16 cellular contexts compared by ENCODE assay signal in genomic region chrX:45622042-45622423, GRCh38.
DNase-seq lines count a peak whose midpoint lies in the region; ATAC-seq and TF ChIP-seq lines count a peak whose summit lies in the region.
"Had no signal": no experiment of that assay in that cellular context is flagged by ENCODE, and none has a peak within 500 bp of the region (broad histone marks: within the 10 kb centered on the region; RNA-seq: fewer than 3 reads in every experiment).

No MANE protein-coding gene starts in this region.

- H3K9me3 Mint-ChIP-seq in activated CD8-positive, alpha-beta memory T cell treated with anti-CD3 and anti-CD28 coated beads, Interleukin-2, amount 10 ng/mL, durations not matched to agents 7 days and 5 days (ENCODE audit: low read depth) = peaks cover 9% of the 10 kb centered on the region
- peaks cover 29% of the 10 kb centered on the region for H3K9me3 Mint-ChIP-seq in chondrocyte (ENCODE audit: low read depth)
- H3K9me3 Mint-ChIP-seq in stimulated activated naive CD8-positive, alpha-beta T cell treated with anti-CD3 and anti-CD28 coated beads, Interleukin-15, amount 100 ng/mL, for 72 hours = peaks cover 10 to 19% of the 10 kb centered on the region in 2 donors
- H3K9me3 Mint-ChIP-seq: effector memory CD8-positive, alpha-beta T cell had no signal

- H3K27me3 Mint-ChIP-seq in activated CD8-positive, alpha-beta memory T cell treated with anti-CD3 and anti-CD28 coated beads, Interleukin-2, amount 10 ng/mL, durations not matched to agents 7 days and 5 days = no peaks in the 10 kb centered on the region
- H3K27me3 Mint-ChIP-seq in chondrocyte (ENCODE audit: low read depth) = no peaks in the 10 kb centered on the region
- no peaks in the 10 kb centered on the region for H3K27me3 Mint-ChIP-seq in stimulated activated naive CD8-positive, alpha-beta T cell treated with anti-CD3 and anti-CD28 coated beads, Interleukin-15, amount 100 ng/mL, for 72 hours
- H3K27me3 Mint-ChIP-seq: effector memory CD8-positive, alpha-beta T cell; stimulated activated memory B cell treated with anti-CD40 and anti-IgM and Interleukin-4, amounts not matched to agents 10 μg/mL and 1 μg/mL and 100 μg/mL, for 72 hours had no signal

- peaks cover 10% of the 10 kb centered on the region for H3K36me3 Mint-ChIP-seq in activated CD8-positive, alpha-beta memory T cell treated with anti-CD3 and anti-CD28 coated beads, Interleukin-2, amount 10 ng/mL, durations not matched to agents 7 days and 5 days
- peaks cover 2% of the 10 kb centered on the region for H3K36me3 Mint-ChIP-seq in chondrocyte (ENCODE audit: low read depth)
- H3K36me3 Mint-ChIP-seq: stimulated activated memory B cell treated with anti-CD40 and anti-IgM and Interleukin-4, amounts not matched to agents 10 μg/mL and 1 μg/mL and 100 μg/mL, for 72 hours had no signal

- peak overlapping the region; percentile 24 for H3K27ac Mint-ChIP-seq in activated CD8-positive, alpha-beta memory T cell treated with anti-CD3 and anti-CD28 coated beads, Interleukin-2, amount 10 ng/mL, durations not matched to agents 7 days and 5 days
- peak overlapping the region; percentile 84 for H3K27ac Mint-ChIP-seq in chondrocyte (ENCODE audit: unreplicated experiment)
- no peak overlapping the region for H3K27ac Mint-ChIP-seq in stimulated activated naive CD8-positive, alpha-beta T cell treated with anti-CD3 and anti-CD28 coated beads, Interleukin-15, amount 100 ng/mL, for 72 hours
- H3K27ac Mint-ChIP-seq: effector memory CD8-positive, alpha-beta T cell; stimulated activated memory B cell treated with anti-CD40 and anti-IgM and Interleukin-4, amounts not matched to agents 10 μg/mL and 1 μg/mL and 100 μg/mL, for 72 hours had no signal

- ATAC-seq in activated CD8-positive, alpha-beta memory T cell treated with anti-CD3 and anti-CD28 coated beads, Interleukin-2, amount 10 ng/mL, durations not matched to agents 7 days and 5 days = no peak
- ATAC-seq in HG02885 (IDR thresholded peaks at IDR 0.05; ENCODE audit: poor library complexity, unreplicated experiment) = peak; percentile 22
- ATAC-seq in stimulated activated naive CD8-positive, alpha-beta T cell treated with anti-CD3 and anti-CD28 coated beads, Interleukin-15, amount 100 ng/mL, for 72 hours = peak; percentile 71
- ATAC-seq: effector memory CD8-positive, alpha-beta T cell; right lobe of liver had no signal

- peaks cover 21% of the 10 kb centered on the region for H3K4me1 Mint-ChIP-seq in activated CD8-positive, alpha-beta memory T cell treated with anti-CD3 and anti-CD28 coated beads, Interleukin-2, amount 10 ng/mL, durations not matched to agents 7 days and 5 days
- H3K4me1 Mint-ChIP-seq in chondrocyte (ENCODE audit: low read depth) = peaks cover 45% of the 10 kb centered on the region
- H3K4me1 Mint-ChIP-seq in stimulated activated naive CD8-positive, alpha-beta T cell treated with anti-CD3 and anti-CD28 coated beads, Interleukin-15, amount 100 ng/mL, for 72 hours = peaks cover 16% of the 10 kb centered on the region
- H3K4me1 Mint-ChIP-seq: stimulated activated memory B cell treated with anti-CD40 and anti-IgM and Interleukin-4, amounts not matched to agents 10 μg/mL and 1 μg/mL and 100 μg/mL, for 72 hours had no signal

- TF ChIP-seq CTCF in chondrocyte (IDR thresholded peaks at IDR 0.05) = no peak

- CTCF ChIA-PET in activated CD8-positive, alpha-beta memory T cell treated with anti-CD3 and anti-CD28 coated beads, Interleukin-2, amount 10 ng/mL, durations not matched to agents 7 days and 5 days (lab: Charles Lee) = interaction anchor here (1.4 kb wide), 1 partner anchor 88 kb away, joined by 3 read pairs; no protein-coding TSS in a partner anchor

- no peak overlapping the region for H3K4me3 Mint-ChIP-seq in activated CD8-positive, alpha-beta memory T cell treated with anti-CD3 and anti-CD28 coated beads, Interleukin-2, amount 10 ng/mL, durations not matched to agents 7 days and 5 days
- no peak overlapping the region for H3K4me3 Mint-ChIP-seq in chondrocyte (ENCODE audit: unreplicated experiment)
- no peak overlapping the region for H3K4me3 Mint-ChIP-seq in stimulated activated naive CD8-positive, alpha-beta T cell treated with anti-CD3 and anti-CD28 coated beads, Interleukin-15, amount 100 ng/mL, for 72 hours
- H3K4me3 Mint-ChIP-seq: effector memory CD8-positive, alpha-beta T cell; stimulated activated memory B cell treated with anti-CD40 and anti-IgM and Interleukin-4, amounts not matched to agents 10 μg/mL and 1 μg/mL and 100 μg/mL, for 72 hours had no signal

- DNase-seq in activated CD8-positive, alpha-beta memory T cell treated with anti-CD3 and anti-CD28 coated beads, Interleukin-2, amount 10 ng/mL, durations not matched to agents 7 days and 5 days = no peak
- DNase-seq in activated CD8-positive, alpha-beta memory T cell treated with anti-CD3 and anti-CD28 coated beads for 24 hours = no peak
- DNase-seq in chondrocyte (ENCODE audit: low spot score) = no peak
- DNase-seq in stimulated activated naive CD8-positive, alpha-beta T cell treated with anti-CD3 and anti-CD28 coated beads, Interleukin-15, amount 100 ng/mL, for 72 hours = no peak
- no peak for DNase-seq in NCI-H2227 treated with DMSO at 0.1 percent for 48 hours (lab: John Stamatoyannopoulos, UW)
- DNase-seq in NCI-H82 treated with DMSO at 0.1 percent for 48 hours (lab: John Stamatoyannopoulos, UW; ENCODE audit: unreplicated experiment) = no peak
- no peak for DNase-seq in NOMO-1 treated with DMSO at 0.1 percent for 48 hours (lab: John Stamatoyannopoulos, UW; ENCODE audit: unreplicated experiment)
- DNase-seq: activated CD4-positive, CD25-positive, alpha-beta regulatory T cell treated with anti-CD3 and anti-CD28 coated beads, Interleukin-2, amount 50 U/mL, for 72 hours; activated effector memory CD4-positive, alpha-beta T cell treated with Interleukin-2 at 50 U/mL for 16 hours; effector memory CD8-positive, alpha-beta T cell; Karpas-422; NCI-H187 treated with DMSO at 0.1 percent for 48 hours; right lobe of liver; RPMI8226 had no signal

Comparison
In these comparisons a context has a peak if more than half of its experiments do, and no peak if none do; other contexts are left out.
1. H3K27ac Mint-ChIP-seq: peak in activated CD8-positive, alpha-beta memory T cell treated with anti-CD3 and anti-CD28 coated beads, Interleukin-2, amount 10 ng/mL, durations not matched to agents 7 days and 5 days (single experiment) and chondrocyte (single experiment); none in stimulated activated naive CD8-positive, alpha-beta T cell treated with anti-CD3 and anti-CD28 coated beads, Interleukin-15, amount 100 ng/mL, for 72 hours (0 of 2).